ENCODE assay signal across 1 cellular context in the genomic region with DNA sequence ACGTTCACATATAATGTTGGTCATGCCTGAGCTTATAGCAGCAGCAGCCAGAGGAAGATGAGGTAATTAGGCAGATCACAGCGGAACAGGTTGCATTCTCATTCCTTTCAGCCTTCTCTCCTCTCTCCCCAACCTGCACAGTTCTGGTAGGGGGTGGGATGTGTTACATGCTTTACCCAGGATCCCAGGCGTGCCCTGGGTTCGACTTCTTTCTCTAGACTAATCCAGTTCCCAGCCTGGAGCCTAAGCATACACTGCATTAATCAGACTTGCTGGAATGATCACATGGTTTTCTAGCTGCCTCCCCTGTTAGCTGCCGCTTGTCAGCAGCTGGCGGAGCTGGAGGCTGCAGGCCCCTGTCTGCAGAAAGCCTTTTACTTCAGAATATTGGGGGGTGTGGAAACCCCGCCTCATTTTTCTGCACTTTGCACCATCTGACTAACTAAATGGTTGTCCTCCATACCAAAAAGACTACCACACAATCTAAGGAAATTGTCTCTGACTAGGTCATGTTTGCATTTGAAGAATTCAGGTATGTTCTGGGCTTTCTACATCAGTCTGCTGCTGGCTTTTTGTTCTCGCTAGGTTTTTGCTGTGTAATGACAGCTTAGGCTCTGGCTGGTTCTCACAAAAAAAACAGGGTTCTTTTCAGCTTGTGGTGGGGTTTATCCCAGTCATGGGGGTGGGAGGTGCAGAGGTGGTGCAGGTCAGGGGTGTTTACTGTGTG.
TF ChIP-seq lines count a peak whose summit lies in the region.

No MANE protein-coding gene starts in this region.

TF ChIP-seq in liver, 16 proteins besides CTCF, POLR2A, EP300 and RAD21 (continued from another document):
- no peak for TF ChIP-seq FOXA1 (IDR thresholded peaks at IDR 0.05)
